In the genomic region with DNA sequence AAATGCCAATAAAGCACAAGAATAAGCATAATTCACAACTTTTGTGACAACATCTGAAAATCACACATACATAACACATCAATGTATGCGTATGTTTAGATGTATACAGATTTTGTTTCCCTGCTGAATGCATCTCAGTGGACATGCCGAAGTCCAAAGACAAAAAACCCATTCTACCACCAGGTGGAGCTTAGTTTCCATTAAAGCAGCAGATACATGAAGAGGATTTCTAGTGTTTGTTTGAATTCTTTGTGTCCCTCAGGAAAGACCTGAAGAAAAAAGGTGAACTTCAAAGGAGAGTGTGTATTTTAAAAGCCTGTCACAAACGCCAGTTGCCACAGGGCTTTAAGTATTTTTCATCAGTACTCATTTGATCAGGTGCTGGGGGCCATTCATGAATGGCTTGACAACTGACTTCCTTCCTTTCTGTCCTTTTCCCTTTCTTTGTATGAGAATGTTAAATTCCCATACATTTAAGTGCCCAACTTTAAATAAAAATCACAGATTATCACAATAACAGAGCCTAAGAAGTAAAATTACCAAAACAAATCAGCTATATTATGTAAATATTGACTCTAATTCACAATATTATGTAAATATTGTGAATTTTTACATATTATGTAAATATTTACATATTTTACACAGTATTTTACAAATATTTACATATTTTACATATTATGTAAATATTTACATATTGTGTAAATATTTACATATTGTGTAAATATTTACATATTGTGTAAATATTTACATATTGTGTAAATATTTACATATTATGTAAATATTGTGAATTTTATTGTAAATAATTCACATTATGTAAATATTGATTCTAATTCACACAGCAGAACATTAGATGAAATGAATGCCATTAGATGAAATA, we compare ENCODE assay signal across 7 cellular contexts.
DNase-seq lines count a peak whose midpoint lies in the region; ATAC-seq, FAIRE-seq and TF ChIP-seq lines count a peak whose summit lies in the region.

No MANE protein-coding gene starts in this region.

- peak; percentile 29 for DNase-seq in GF-D8 (lab: John Stamatoyannopoulos, UW)
- peak; percentile 35 for DNase-seq in HuH-7 (ENCODE audit: low spot score)
- peak; percentile 27 to 36 for DNase-seq in NOMO-1 (lab: John Stamatoyannopoulos, UW; ENCODE audit: unreplicated experiment in 2 of 2)
- peak; percentile 0 to 2 for DNase-seq in cerebellar nuclear complex (lab: John Stamatoyannopoulos, UW)
- peak; percentile 65 for DNase-seq in HepG2 (ENCODE audit: low spot score)

- no peak for TF ChIP-seq EP300 in HepG2 (IDR thresholded peaks at IDR 0.05; ENCODE audit: low read depth in 2 of 2, low read length in 2 of 2)
- TF ChIP-seq EP300 in HepG2 (CRISPR knock-in tag; IDR thresholded peaks at IDR 0.05; ENCODE audit: borderline replicate concordance): no peak

- POLR2A ChIA-PET in HepG2 (lab: Yijun Ruan, JAX): no interaction called here

- no peak overlapping the region for H3K4me3 ChIP-seq in HepG2 (replicated peaks in 1 of 3; ENCODE audit: insufficient read depth in 1 of 3, low read depth in 2 of 3, low read length in 3 of 3)

- H3K79me2 ChIP-seq in HepG2 (ENCODE audit: insufficient read depth, low read length): no peaks in the 10 kb centered on the region

- TF ChIP-seq RAD21 in HepG2 (CRISPR knock-in tag; IDR thresholded peaks at IDR 0.05): peak; percentile 17; the same call in 1 of the 2 replicates

- peak; percentile 79 for TF ChIP-seq CTCF in HepG2 (CRISPR knock-in tag; IDR thresholded peaks at IDR 0.05)

- H3K9me3 ChIP-seq in HepG2 (ENCODE audit: low read length): no peaks in the 10 kb centered on the region

- H3K27me3 ChIP-seq in HepG2 (ENCODE audit: control insufficient read depth in 1 of 2, insufficient read depth in 2 of 2, low read length in 2 of 2): no peaks in the 10 kb centered on the region

- CTCF ChIA-PET in HepG2 (lab: Yijun Ruan, JAX; ENCODE audit: low intra/inter-chr PET ratio, low total read pairs): interaction anchor here (1.3 to 2.0 kb wide), 2 partner anchors 21 to 486 kb away, joined by 3 to 19 read pairs; no protein-coding TSS in a partner anchor

- 4% methylated on average over 3 of the region's 3 CpGs for WGBS in HepG2 (ENCODE audit: low lambda C conversion rate)

- no peak overlapping the region for H3K4me2 ChIP-seq in HepG2 (ENCODE audit: low read depth, low read length)

- H2AFZ ChIP-seq in HepG2 (ENCODE audit: low read length): no peak overlapping the region

- no peaks in the 10 kb centered on the region for H3K36me3 ChIP-seq in HepG2 (replicated peaks in 1 of 2; ENCODE audit: control insufficient read depth in 1 of 2, insufficient read depth in 2 of 2, low read length in 2 of 2)

- in situ Hi-C loops in HepG2 (cut with HindIII; ENCODE audit: extremely low pct_ligation_motif_present, low pct_unique_long_range_greater_than_20kb): loop anchor here (5.0 kb wide), 1 partner anchor 484 kb away; no protein-coding TSS in a partner anchor

- no peak for TF ChIP-seq POLR2A in HepG2 (IDR thresholded peaks at IDR 0.05; ENCODE audit: insufficient read depth in 1 of 2, low read depth in 2 of 2, low read length in 2 of 2)

- no peaks in the 10 kb centered on the region for H4K20me1 ChIP-seq in HepG2 (ENCODE audit: insufficient read depth, low read length)

- peak; percentile 61 for FAIRE-seq in HepG2 (lab: Jason Lieb, UNC)

- H3K9ac ChIP-seq in HepG2 (ENCODE audit: insufficient read depth, low read depth, low read length): no peak overlapping the region

- H3K4me1 ChIP-seq in HepG2 (ENCODE audit: insufficient read depth, low read length): no peaks in the 10 kb centered on the region

- intact Hi-C loops in HepG2 (cut with micrococcal nuclease; ENCODE audit: unreplicated experiment): loop anchor here (1.0 to 10.0 kb wide), 5 partner anchors 20 to 1364 kb away; no protein-coding TSS in a partner anchor

- BruUV-seq in HepG2 (replicated peaks; lab: Mats Ljungman, UMichigan): no TSS peak

- H3K27ac ChIP-seq in HepG2 (ENCODE audit: extremely low read length, insufficient read depth, low read length): no peak overlapping the region

- ATAC-seq in GM21423 (IDR thresholded peaks at IDR 0.05; ENCODE audit: unreplicated experiment): peak; percentile 84
- ATAC-seq in HepG2: peak; percentile 87
- ATAC-seq in GM19328 (IDR thresholded peaks at IDR 0.05; ENCODE audit: unreplicated experiment): no peak

TF ChIP-seq in HepG2, 621 proteins besides CTCF, POLR2A, EP300 and RAD21:
- TF ChIP-seq, protein P1, sequence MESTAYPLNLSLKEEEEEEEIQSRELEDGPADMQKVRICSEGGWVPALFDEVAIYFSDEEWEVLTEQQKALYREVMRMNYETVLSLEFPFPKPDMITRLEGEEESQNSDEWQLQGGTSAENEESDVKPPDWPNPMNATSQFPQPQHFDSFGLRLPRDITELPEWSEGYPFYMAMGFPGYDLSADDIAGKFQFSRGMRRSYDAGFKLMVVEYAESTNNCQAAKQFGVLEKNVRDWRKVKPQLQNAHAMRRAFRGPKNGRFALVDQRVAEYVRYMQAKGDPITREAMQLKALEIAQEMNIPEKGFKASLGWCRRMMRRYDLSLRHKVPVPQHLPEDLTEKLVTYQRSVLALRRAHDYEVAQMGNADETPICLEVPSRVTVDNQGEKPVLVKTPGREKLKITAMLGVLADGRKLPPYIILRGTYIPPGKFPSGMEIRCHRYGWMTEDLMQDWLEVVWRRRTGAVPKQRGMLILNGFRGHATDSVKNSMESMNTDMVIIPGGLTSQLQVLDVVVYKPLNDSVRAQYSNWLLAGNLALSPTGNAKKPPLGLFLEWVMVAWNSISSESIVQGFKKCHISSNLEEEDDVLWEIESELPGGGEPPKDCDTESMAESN (CRISPR knock-in tag; conservative IDR thresholded peaks at IDR 0.05): no peak
- no peak for TF ChIP-seq TSC22D2 (CRISPR knock-in tag; IDR thresholded peaks at IDR 0.05; ENCODE audit: borderline replicate concordance)
- peak; percentile 10; the same call in 1 of the 2 replicates for TF ChIP-seq HNF4A (CRISPR knock-in tag; IDR thresholded peaks at IDR 0.05)
- no peak for TF ChIP-seq ZNF549 (CRISPR knock-in tag; IDR thresholded peaks at IDR 0.05)
- TF ChIP-seq ZNF776 (CRISPR knock-in tag; IDR thresholded peaks at IDR 0.05): no peak
- peak; percentile 60 for TF ChIP-seq SMC3 (IDR thresholded peaks at IDR 0.05; ENCODE audit: low read length)
- no peak for TF ChIP-seq IRX3 (CRISPR knock-in tag; IDR thresholded peaks at IDR 0.05; ENCODE audit: borderline replicate concordance, low read depth)
- peak; percentile 96 for TF ChIP-seq FOXA1 (IDR thresholded peaks at IDR 0.05)
- no peak for TF ChIP-seq FOXA1 (CRISPR knock-in tag; IDR thresholded peaks at IDR 0.05)
- TF ChIP-seq, protein P2, sequence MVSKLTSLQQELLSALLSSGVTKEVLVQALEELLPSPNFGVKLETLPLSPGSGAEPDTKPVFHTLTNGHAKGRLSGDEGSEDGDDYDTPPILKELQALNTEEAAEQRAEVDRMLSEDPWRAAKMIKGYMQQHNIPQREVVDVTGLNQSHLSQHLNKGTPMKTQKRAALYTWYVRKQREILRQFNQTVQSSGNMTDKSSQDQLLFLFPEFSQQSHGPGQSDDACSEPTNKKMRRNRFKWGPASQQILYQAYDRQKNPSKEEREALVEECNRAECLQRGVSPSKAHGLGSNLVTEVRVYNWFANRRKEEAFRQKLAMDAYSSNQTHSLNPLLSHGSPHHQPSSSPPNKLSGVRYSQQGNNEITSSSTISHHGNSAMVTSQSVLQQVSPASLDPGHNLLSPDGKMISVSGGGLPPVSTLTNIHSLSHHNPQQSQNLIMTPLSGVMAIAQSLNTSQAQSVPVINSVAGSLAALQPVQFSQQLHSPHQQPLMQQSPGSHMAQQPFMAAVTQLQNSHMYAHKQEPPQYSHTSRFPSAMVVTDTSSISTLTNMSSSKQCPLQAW (CRISPR knock-in tag; IDR thresholded peaks at IDR 0.05): no peak
- TF ChIP-seq STAG1 (CRISPR knock-in tag; IDR thresholded peaks at IDR 0.05): peak; percentile 73
- TF ChIP-seq, protein P3, sequence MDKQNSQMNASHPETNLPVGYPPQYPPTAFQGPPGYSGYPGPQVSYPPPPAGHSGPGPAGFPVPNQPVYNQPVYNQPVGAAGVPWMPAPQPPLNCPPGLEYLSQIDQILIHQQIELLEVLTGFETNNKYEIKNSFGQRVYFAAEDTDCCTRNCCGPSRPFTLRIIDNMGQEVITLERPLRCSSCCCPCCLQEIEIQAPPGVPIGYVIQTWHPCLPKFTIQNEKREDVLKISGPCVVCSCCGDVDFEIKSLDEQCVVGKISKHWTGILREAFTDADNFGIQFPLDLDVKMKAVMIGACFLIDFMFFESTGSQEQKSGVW (CRISPR knock-in tag; IDR thresholded peaks at IDR 0.05; ENCODE audit: borderline replicate concordance): no peak

Comparison
In these comparisons a context has a peak if more than half of its experiments do, and no peak if none do; other contexts are left out.
1. DNase-seq: peak in every context shown above with its lines; median percentile 65 in HepG2; 35 in HuH-7; 32 in NOMO-1; 29 in GF-D8; 1 in cerebellar nuclear complex.